ENCODE assay signal across 14 cellular contexts in genomic region chr6:166542580-166542912, GRCh38. TPM values are rescaled to one million over a fixed set of nuclear protein-coding genes. Genes with fewer than 3 reads are reported as not detected.
DNase-seq lines count a peak whose midpoint lies in the region; ATAC-seq, FAIRE-seq and TF ChIP-seq lines count a peak whose summit lies in the region.
"Had no signal": no experiment of that assay in that cellular context is flagged by ENCODE, and none has a peak within 500 bp of the region (broad histone marks: within the 10 kb centered on the region; RNA-seq: fewer than 3 reads in every experiment).

No MANE protein-coding gene starts in this region.

- H3K27me3 Mint-ChIP-seq in activated T-cell treated with anti-CD3 and anti-CD28 coated beads, Interleukin-2, amount 50 U/mL, for 72 hours (ENCODE audit: low read depth) = no peaks in the 10 kb centered on the region
- no peaks in the 10 kb centered on the region for H3K27me3 Mint-ChIP-seq in CD4-positive, alpha-beta T cell
- H3K27me3 Mint-ChIP-seq: naive B cell had no signal

- ATAC-seq in foreskin keratinocyte (peak; percentile 59), pancreas (peak; percentile 70 to 89 (median 74))
- ATAC-seq in activated T-cell treated with anti-CD3 and anti-CD28 coated beads, Interleukin-2, amount 50 U/mL, for 72 hours (replicated peaks in 1 of 2) = no peak
- ATAC-seq in CD4-positive, alpha-beta T cell (ENCODE audit: poor library complexity) = no peak
- ATAC-seq: activated naive CD4-positive, alpha-beta T cell treated with anti-CD3 and anti-CD28 coated beads, Interleukin-2, amount 50 U/mL, for 72 hours; HepG2 had no signal

- H3K36me3 ChIP-seq in pancreas = no peaks in the 10 kb centered on the region

- FAIRE-seq in pancreas (lab: Jason Lieb, UNC) = no peak
- FAIRE-seq: HepG2 had no signal

- no peak overlapping the region for H3K27ac Mint-ChIP-seq in activated T-cell treated with anti-CD3 and anti-CD28 coated beads, Interleukin-2, amount 50 U/mL, for 72 hours
- H3K27ac Mint-ChIP-seq in CD4-positive, alpha-beta T cell = no peak overlapping the region
- H3K27ac Mint-ChIP-seq: dendritic cell treated with granulocyte-macrophage colony-stimulating factor and Interleukin-4, amounts not matched to agents 40 ng/mL and 50 ng/mL, for 4 days had no signal

- CTCF ChIA-PET in RWPE1 (lab: Yijun Ruan, JAX) = no interaction called here
- CTCF ChIA-PET in CD4-positive, alpha-beta T cell (lab: Charles Lee) = no interaction called here

- H3K9me3 ChIP-seq in pancreas = no peaks in the 10 kb centered on the region
- H3K9me3 ChIP-seq in CD4-positive, alpha-beta T cell (ENCODE audit: control insufficient read depth, low read length) = no peaks in the 10 kb centered on the region

- POLR2A ChIA-PET in RWPE1 (lab: Yijun Ruan, JAX; ENCODE audit: low non-redundant PET) = no interaction called here
- POLR2A ChIA-PET in CD4-positive, alpha-beta T cell (lab: Charles Lee) = interaction anchor here (2.2 kb wide), 1 partner anchor 85 kb away, joined by 10 read pairs; the partner anchor contains the start of gene RPS6KA2

- no peak for TF ChIP-seq CTCF in RWPE1 (conservative IDR thresholded peaks at IDR 0.05; ENCODE audit: low read depth)
- no peak for TF ChIP-seq CTCF in foreskin keratinocyte (conservative IDR thresholded peaks at IDR 0.05)
- TF ChIP-seq CTCF in pancreas (IDR thresholded peaks at IDR 0.05) = no peak
- TF ChIP-seq CTCF in CD4-positive, alpha-beta T cell (IDR thresholded peaks at IDR 0.05) = no peak

- no peak overlapping the region for H3K4me3 ChIP-seq in pancreas

- H3K27me3 ChIP-seq in foreskin keratinocyte (no peaks in the 10 kb centered on the region), pancreas (no peaks in the 10 kb centered on the region)
- no peaks in the 10 kb centered on the region for H3K27me3 ChIP-seq in CD4-positive, alpha-beta T cell (ENCODE audit: control insufficient read depth, insufficient read depth, low read length)

- no peaks in the 10 kb centered on the region for H3K36me3 Mint-ChIP-seq in activated T-cell treated with anti-CD3 and anti-CD28 coated beads, Interleukin-2, amount 50 U/mL, for 72 hours (ENCODE audit: insufficient read depth in 2 of 2)
- H3K36me3 Mint-ChIP-seq in CD4-positive, alpha-beta T cell (ENCODE audit: low read depth) = no peaks in the 10 kb centered on the region
- H3K36me3 Mint-ChIP-seq: naive B cell had no signal

- intact Hi-C loops in pancreas (cut with DNase I) = no loop called here
- intact Hi-C loops in CD4-positive, alpha-beta T cell (cut with DNase I, micrococcal nuclease) = no loop called here

- peak overlapping the region; percentile 55 for H3K27ac ChIP-seq in RWPE1
- no peak overlapping the region for H3K27ac ChIP-seq in foreskin keratinocyte
- H3K27ac ChIP-seq in pancreas = no peak overlapping the region
- no peak overlapping the region for H3K27ac ChIP-seq in CD4-positive, alpha-beta T cell (ENCODE audit: low read depth, low read length)

- peaks cover 25% of the 10 kb centered on the region for H3K4me1 Mint-ChIP-seq in activated T-cell treated with anti-CD3 and anti-CD28 coated beads, Interleukin-2, amount 50 U/mL, for 72 hours (ENCODE audit: low read depth)
- peaks cover 32% of the 10 kb centered on the region for H3K4me1 Mint-ChIP-seq in CD4-positive, alpha-beta T cell (ENCODE audit: low read depth)

- no peaks in the 10 kb centered on the region for H3K9me3 Mint-ChIP-seq in activated T-cell treated with anti-CD3 and anti-CD28 coated beads, Interleukin-2, amount 50 U/mL, for 72 hours
- H3K9me3 Mint-ChIP-seq in CD4-positive, alpha-beta T cell = no peaks in the 10 kb centered on the region
- H3K9me3 Mint-ChIP-seq: activated naive CD4-positive, alpha-beta T cell treated with anti-CD3 and anti-CD28 coated beads, Interleukin-2, amount 50 U/mL, for 72 hours; dendritic cell treated with granulocyte-macrophage colony-stimulating factor and Interleukin-4, amounts not matched to agents 40 ng/mL and 50 ng/mL, for 4 days had no signal

- 63 to 64% methylated on average over 4 of the region's 4 CpGs for WGBS in pancreas, 2 donors

- no peaks in the 10 kb centered on the region for H3K4me1 ChIP-seq in foreskin keratinocyte
- no peaks in the 10 kb centered on the region for H3K4me1 ChIP-seq in pancreas

- DNase-seq in Daoy (ENCODE audit: low read depth) (peak; percentile 13), RWPE1 (ENCODE audit: low spot score) (no peak), foreskin keratinocyte (no peak), pancreas (peak in 2 of 6 donors; percentile 28 to 44), middle frontal gyrus (ENCODE audit: extremely low spot score, low spot score) (no peak)
- DNase-seq in activated T-cell treated with anti-CD3 and anti-CD28 coated beads, Interleukin-2, amount 50 U/mL, for 72 hours = no peak
- no peak for DNase-seq in stimulated activated CD4-positive, alpha-beta T cell treated with anti-CD3 and anti-CD28 coated beads, Interleukin-4, amount 100 ng/mL, for 24 hours
- no peak for DNase-seq in CD4-positive, alpha-beta T cell
- DNase-seq: activated CD4-positive, alpha-beta T cell treated with anti-CD3 and anti-CD28 coated beads, Interleukin-2, amount 50 U/mL, for 1 hour; naive B cell; NCI-H1694 treated with DMSO at 0.1 percent for 48 hours had no signal

- H3K4me3 Mint-ChIP-seq in activated T-cell treated with anti-CD3 and anti-CD28 coated beads, Interleukin-2, amount 50 U/mL, for 72 hours = peak overlapping the region in 1 of 2 donors; percentile 83
- no peak overlapping the region for H3K4me3 Mint-ChIP-seq in CD4-positive, alpha-beta T cell
- H3K4me3 Mint-ChIP-seq: dendritic cell treated with granulocyte-macrophage colony-stimulating factor and Interleukin-4, amounts not matched to agents 40 ng/mL and 50 ng/mL, for 4 days had no signal

RNA-seq across cellular contexts. Expression of gene RAMACL, which starts 43.9 kb away (rescaled TPM):
- 0.34 and 0.86 TPM in 2 replicates for total RNA-seq in Daoy (2014; rRNA removed; shearing (Covaris generic))
- total RNA-seq in foreskin keratinocyte (0.17 and 0.18 TPM in 2 replicates), pancreas (1 to 10 TPM in 4 of 6 donors, under 1 TPM in 2; 0.72 to 3.1 (median 1.6) TPM)
- polyA plus RNA-seq in foreskin keratinocyte (0.12 and 0.19 TPM in 2 replicates), pancreas (under 1 TPM; 0.33 to 0.49 TPM)
- 1 to 10 TPM in 1 of 2 donors, under 1 TPM in 1; 0.95 to 1.4 TPM for total RNA-seq in activated T-cell treated with anti-CD3 and anti-CD28 coated beads, Interleukin-2, amount 50 U/mL, for 72 hours
- under 1 TPM; 0.52 to 0.75 TPM for total RNA-seq in CD4-positive, alpha-beta T cell

Comparison
In these comparisons a context has a peak if more than half of its experiments do, and no peak if none do; other contexts are left out.
1. ATAC-seq: peak in foreskin keratinocyte (single experiment) and pancreas (4 of 4); none in activated T-cell treated with anti-CD3 and anti-CD28 coated beads, Interleukin-2, amount 50 U/mL, for 72 hours (0 of 2) and CD4-positive, alpha-beta T cell (single experiment).